9 cellular contexts compared by ENCODE assay signal in genomic region chr19:10510301-10510802, GRCh38. TPM values are rescaled to one million over a fixed set of nuclear protein-coding genes. Genes with fewer than 3 reads are reported as not detected.
DNase-seq lines count a peak whose midpoint lies in the region; ATAC-seq and TF ChIP-seq lines count a peak whose summit lies in the region.
"Had no signal": no experiment of that assay in that cellular context is flagged by ENCODE, and none has a peak within 500 bp of the region (broad histone marks: within the 10 kb centered on the region; RNA-seq: fewer than 3 reads in every experiment).

No MANE protein-coding gene starts in this region.

- H3K4me3 Mint-ChIP-seq in T-helper 17 cell = no peak overlapping the region
- H3K4me3 Mint-ChIP-seq: stimulated activated naive CD8-positive, alpha-beta T cell treated with anti-CD3 and anti-CD28 coated beads, Interleukin-15, Interleukin-2, amounts not matched to agents 100 ng/mL and 50 ng/mL, for 24 hours had no signal

- no peak overlapping the region for H2AK5ac ChIP-seq in mesenchymal stem cell (ENCODE audit: low read length, severe bottlenecking)

- peak overlapping the region; percentile 35 for H4K8ac ChIP-seq in mesenchymal stem cell (ENCODE audit: low read length)

- H3K4me1 Mint-ChIP-seq in T-helper 17 cell = peaks cover 12% of the 10 kb centered on the region

- peaks cover 23% of the 10 kb centered on the region for H3K27me3 Mint-ChIP-seq in T-helper 17 cell

- no peak overlapping the region for H2BK15ac ChIP-seq in mesenchymal stem cell (ENCODE audit: low read depth, poor library complexity, severe bottlenecking)

- no peak overlapping the region for H2BK12ac ChIP-seq in mesenchymal stem cell (ENCODE audit: low read length in 2 of 2)

- no peak overlapping the region for H2AFZ ChIP-seq in mesenchymal stem cell (ENCODE audit: low read depth, low read length)

- peaks cover 14% of the 10 kb centered on the region for H3K4me1 ChIP-seq in body of pancreas
- H3K4me1 ChIP-seq in mesenchymal stem cell (ENCODE audit: control insufficient read depth, insufficient read depth, low read depth, low read length) = peaks cover 7% of the 10 kb centered on the region
- peaks cover 0 to 3% of the 10 kb centered on the region in 2 donors for H3K4me1 ChIP-seq in uterus

- peaks cover 4% of the 10 kb centered on the region for H3K36me3 Mint-ChIP-seq in T-helper 17 cell (ENCODE audit: low read depth)

- H3K36me3 ChIP-seq in body of pancreas (replicated peaks in 1 of 2; ENCODE audit: insufficient read depth in 1 of 2, low read depth in 2 of 2) = no peaks in the 10 kb centered on the region
- H3K36me3 ChIP-seq in mesenchymal stem cell (ENCODE audit: control insufficient read depth in 1 of 2, insufficient read depth in 2 of 2, low read depth in 1 of 2, low read length in 2 of 2) = peaks cover 0 to 12% of the 10 kb centered on the region in 2 experiments
- no peaks in the 10 kb centered on the region for H3K36me3 ChIP-seq in uterus

- ATAC-seq in T-helper 17 cell (no peak), body of pancreas (no peak)

- H3K18ac ChIP-seq in mesenchymal stem cell (ENCODE audit: low read depth in 1 of 2, low read length in 2 of 2) = no peak overlapping the region

- H3K27ac Mint-ChIP-seq in T-helper 17 cell = no peak overlapping the region
- H3K27ac Mint-ChIP-seq: stimulated activated naive CD8-positive, alpha-beta T cell treated with anti-CD3 and anti-CD28 coated beads, Interleukin-15, Interleukin-2, amounts not matched to agents 100 ng/mL and 50 ng/mL, for 24 hours had no signal

- H2BK120ac ChIP-seq in mesenchymal stem cell (ENCODE audit: low read depth, low read length) = no peak overlapping the region

- no peaks in the 10 kb centered on the region for H3K27me3 ChIP-seq in body of pancreas
- H3K27me3 ChIP-seq in mesenchymal stem cell (ENCODE audit: control insufficient read depth in 1 of 2, insufficient read depth in 1 of 2, low read length in 2 of 2) = peaks cover 0 to 36% of the 10 kb centered on the region in 2 experiments
- peaks cover 6 to 14% of the 10 kb centered on the region in 2 donors for H3K27me3 ChIP-seq in uterus

- TF ChIP-seq CTCF in body of pancreas (IDR thresholded peaks at IDR 0.05) (peak; percentile 26 to 51 (median 41)), uterus (IDR thresholded peaks at IDR 0.05) (peak; percentile 19 to 46 (median 29))

- H3K79me1 ChIP-seq in mesenchymal stem cell (replicated peaks; ENCODE audit: low read length, poor library complexity, severe bottlenecking) = no peaks in the 10 kb centered on the region

- H4K91ac ChIP-seq in mesenchymal stem cell (ENCODE audit: low read length) = no peak overlapping the region

- WGBS in body of pancreas, 2 donors = 14% methylated on average over 15 of the region's 15 CpGs; no CpG with 5 or more reads in 1 of the 2 donors
- 16% methylated on average over 15 of the region's 15 CpGs for WGBS in mesenchymal stem cell

- no peak overlapping the region for H2BK5ac ChIP-seq in mesenchymal stem cell (ENCODE audit: low read depth, low read length, poor library complexity, severe bottlenecking)

- H3K9me3 ChIP-seq in T-helper 17 cell (ENCODE audit: control insufficient read depth, low read length, poor library complexity, severe bottlenecking) = no peaks in the 10 kb centered on the region
- H3K9me3 ChIP-seq in body of pancreas = no peaks in the 10 kb centered on the region
- H3K9me3 ChIP-seq in mesenchymal stem cell (ENCODE audit: control insufficient read depth, low read length) = no peaks in the 10 kb centered on the region
- no peaks in the 10 kb centered on the region for H3K9me3 ChIP-seq in uterus

- no peak overlapping the region for H3K4ac ChIP-seq in mesenchymal stem cell (ENCODE audit: low read depth in 1 of 2, low read length in 2 of 2)

- H3K4me2 ChIP-seq in mesenchymal stem cell (ENCODE audit: low read length, poor library complexity, severe bottlenecking) = peak overlapping the region; percentile 38

- H3K27ac ChIP-seq in body of pancreas (no peak overlapping the region), mesenchymal stem cell (ENCODE audit: low read length, poor library complexity, severe bottlenecking) (no peak overlapping the region), uterus (no peak overlapping the region)

- DNase-seq in NCI-H2227 (lab: John Stamatoyannopoulos, UW; ENCODE audit: unreplicated experiment) (peak; percentile 7), NCI-H2227 treated with DMSO at 0.1 percent for 48 hours (lab: John Stamatoyannopoulos, UW) (no peak), T-helper 17 cell (peak; percentile 40 to 65 (median 41)), body of pancreas (no peak), mesenchymal stem cell (no peak), uterus (no peak), A172 (ENCODE audit: low spot score) (no peak), AML-193 (lab: John Stamatoyannopoulos, UW) (no peak)

- H3K9ac ChIP-seq in mesenchymal stem cell (ENCODE audit: low read length) = no peak overlapping the region

- TF ChIP-seq POLR2A in body of pancreas (IDR thresholded peaks at IDR 0.05) (no peak), uterus (IDR thresholded peaks at IDR 0.05) (no peak)

- no peak overlapping the region for H3K23ac ChIP-seq in mesenchymal stem cell (ENCODE audit: low read length in 2 of 2)

- intact Hi-C loops in body of pancreas (cut with DNase I) (no loop called here), uterus (cut with DNase I; ENCODE audit: low total_unique reads) (no loop called here)

- H3K4me3 ChIP-seq in body of pancreas (no peak overlapping the region), mesenchymal stem cell (ENCODE audit: insufficient read depth in 1 of 2, low read depth in 1 of 2, low read length in 2 of 2) (no peak overlapping the region), uterus (no peak overlapping the region)

- no peak overlapping the region for H3K14ac ChIP-seq in mesenchymal stem cell (ENCODE audit: low read length in 2 of 2)

RNA-seq across cellular contexts. Expression of gene S1PR5, which starts 6.9 kb away (rescaled TPM):
- total RNA-seq in T-helper 17 cell (1 to 10 TPM in 1 of 2 donors, under 1 TPM in 1; 0.50 to 1.3 TPM), body of pancreas (1 to 10 TPM; 1.0 to 1.6 TPM), uterus (1 to 10 TPM in 2 of 4 donors, not detected in 2; 1.8 to 2.6 TPM)
- polyA plus RNA-seq in mesenchymal stem cell (2013, experiment 1 of 2) = 5.2 TPM
- 5.2 TPM for polyA plus RNA-seq in mesenchymal stem cell (2013, experiment 2 of 2)
- total RNA-seq in A172 (2014; rRNA removed; shearing (Covaris generic)) = 7.9 and 9.0 TPM in 2 replicates

RNA-seq across cellular contexts. Expression of gene KEAP1, which starts 7.2 kb away (rescaled TPM):
- total RNA-seq in T-helper 17 cell (10 to 100 TPM; 13.7 to 27.3 TPM), body of pancreas (10 to 100 TPM; 30.9 to 37.6 TPM), uterus (100 to 1,000 TPM in 1 of 4 donors, 10 to 100 TPM in 3; 39.7 to 127 (median 56.8) TPM)
- polyA plus RNA-seq in mesenchymal stem cell (2013, experiment 1 of 2) = 40.1 TPM
- 37.6 TPM for polyA plus RNA-seq in mesenchymal stem cell (2013, experiment 2 of 2)
- 118 and 128 TPM in 2 replicates for total RNA-seq in A172 (2014; rRNA removed; shearing (Covaris generic))

RNA-seq across cellular contexts. Expression of gene ATG4D, which starts 33.4 kb away (rescaled TPM):
- 10 to 100 TPM; 70.6 to 70.7 TPM for total RNA-seq in T-helper 17 cell
- total RNA-seq in body of pancreas = 10 to 100 TPM; 20.4 to 23.3 TPM
- 15.9 TPM for polyA plus RNA-seq in mesenchymal stem cell (2013, experiment 1 of 2)
- 16.0 TPM for polyA plus RNA-seq in mesenchymal stem cell (2013, experiment 2 of 2)
- total RNA-seq in uterus = 10 to 100 TPM in 2 of 4 donors, 1 to 10 TPM in 2; 4.4 to 22.1 (median 8.4) TPM
- total RNA-seq in A172 (2014; rRNA removed; shearing (Covaris generic)) = 62.5 and 68.0 TPM in 2 replicates

RNA-seq across cellular contexts. Expression of gene KRI1, which starts 55.5 kb away (rescaled TPM):
- total RNA-seq in T-helper 17 cell (10 to 100 TPM; 33.9 to 43.7 TPM), body of pancreas (10 to 100 TPM; 24.1 to 28.8 TPM), uterus (100 to 1,000 TPM in 1 of 4 donors, 10 to 100 TPM in 2, 1 to 10 TPM in 1; 9.0 to 152 (median 27.6) TPM)
- 12.8 TPM for polyA plus RNA-seq in mesenchymal stem cell (2013, experiment 1 of 2)
- polyA plus RNA-seq in mesenchymal stem cell (2013, experiment 2 of 2) = 12.4 TPM
- 7.4 and 9.5 TPM in 2 replicates for total RNA-seq in A172 (2014; rRNA removed; shearing (Covaris generic))

RNA-seq across cellular contexts. Expression of gene CDKN2D, which starts 58.4 kb away (rescaled TPM):
- 10 to 100 TPM; 71.0 to 83.3 TPM for total RNA-seq in T-helper 17 cell
- total RNA-seq in body of pancreas = 1 to 10 TPM; 2.6 to 4.9 TPM
- polyA plus RNA-seq in mesenchymal stem cell (2013, experiment 1 of 2) = 6.9 TPM
- polyA plus RNA-seq in mesenchymal stem cell (2013, experiment 2 of 2) = 6.6 TPM
- total RNA-seq in uterus = 10 to 100 TPM in 1 of 4 donors, 1 to 10 TPM in 3; 7.7 to 14.6 (median 7.8) TPM
- 10.6 and 11.3 TPM in 2 replicates for total RNA-seq in A172 (2014; rRNA removed; shearing (Covaris generic))

Comparison
In these comparisons a context has a peak if more than half of its experiments do, and no peak if none do; other contexts are left out.
1. DNase-seq: peak in NCI-H2227 (single experiment) and T-helper 17 cell (3 of 3); none in NCI-H2227 treated with DMSO at 0.1 percent for 48 hours (single experiment), body of pancreas (0 of 4), mesenchymal stem cell (single experiment), uterus (0 of 2), A172 (single experiment) and AML-193 (0 of 2).